In the genomic region with DNA sequence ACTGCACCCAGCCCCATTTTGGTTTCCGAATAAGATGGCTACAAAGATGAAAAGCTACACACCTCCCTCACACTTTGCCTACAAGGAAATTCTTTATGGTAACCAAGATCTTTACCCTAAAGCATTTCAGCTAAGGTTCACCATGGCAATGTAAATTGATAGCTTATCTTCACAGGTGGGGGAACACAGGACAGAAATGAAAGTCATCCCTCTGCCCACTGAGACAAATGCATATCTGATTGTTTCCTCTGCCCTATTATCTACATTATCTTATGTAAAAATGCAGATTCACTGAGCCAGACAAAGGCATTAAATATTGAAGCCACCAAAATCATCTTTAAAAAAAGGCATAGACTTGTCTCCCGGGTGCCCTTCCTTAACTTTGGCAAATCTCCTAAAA, we compare ENCODE assay signal across 23 cellular contexts. TPM values are rescaled to one million over a fixed set of nuclear protein-coding genes. Genes with fewer than 3 reads are reported as not detected.
"Had no signal": no experiment of that assay in that cellular context is flagged by ENCODE, and none has a peak within 500 bp of the region (broad histone marks: within the 10 kb centered on the region; RNA-seq: fewer than 3 reads in every experiment).

No MANE protein-coding gene starts in this region.

- H3K9me2 ChIP-seq: SK-N-SH had no signal

- ATAC-seq: Panc1 had no signal

- H3K36me3 ChIP-seq: MG63 had no signal

- H3K4me3 ChIP-seq: MG63 had no signal

- H3K27ac ChIP-seq: RWPE1 had no signal

- DNase-seq: Karpas-422, KG1, MG63, NCI-H1092, NCI-H1105 treated with DMSO at 0.1 percent for 48 hours, NCI-H1417 treated with DMSO at 0.1 percent for 48 hours, NCI-H146, NCI-H1694 treated with DMSO at 0.1 percent for 48 hours, NCI-H2029, NCI-H2081 treated with DMSO at 0.1 percent for 48 hours, NCI-H2171, NCI-H226, NCI-H446, NCI-H510A, NCI-H524 treated with DMSO at 0.1 percent for 48 hours, NCI-H69, NCI-H774, SHP77, SK-N-SH had no signal

- H3K9ac ChIP-seq: SK-N-SH had no signal

- H3K4me2 ChIP-seq: SK-N-SH had no signal

- H3K27me3 ChIP-seq: MG63 had no signal

- H3K9me3 ChIP-seq: MG63, SK-N-SH had no signal

RNA-seq across cellular contexts. Expression of gene TMEM139, which starts 3.2 kb away (rescaled TPM):
- total RNA-seq: SK-MEL-5 had no signal

RNA-seq across cellular contexts. Expression of gene CLCN1, which starts 34.4 kb away (rescaled TPM):
- total RNA-seq: SK-MEL-5 had no signal

RNA-seq across cellular contexts. Expression of gene TAS2R40, which starts 59.7 kb away (rescaled TPM):
- total RNA-seq: HT-29, SK-MEL-5 had no signal
- polyA plus RNA-seq: SK-N-SH had no signal
